In the genomic region with DNA sequence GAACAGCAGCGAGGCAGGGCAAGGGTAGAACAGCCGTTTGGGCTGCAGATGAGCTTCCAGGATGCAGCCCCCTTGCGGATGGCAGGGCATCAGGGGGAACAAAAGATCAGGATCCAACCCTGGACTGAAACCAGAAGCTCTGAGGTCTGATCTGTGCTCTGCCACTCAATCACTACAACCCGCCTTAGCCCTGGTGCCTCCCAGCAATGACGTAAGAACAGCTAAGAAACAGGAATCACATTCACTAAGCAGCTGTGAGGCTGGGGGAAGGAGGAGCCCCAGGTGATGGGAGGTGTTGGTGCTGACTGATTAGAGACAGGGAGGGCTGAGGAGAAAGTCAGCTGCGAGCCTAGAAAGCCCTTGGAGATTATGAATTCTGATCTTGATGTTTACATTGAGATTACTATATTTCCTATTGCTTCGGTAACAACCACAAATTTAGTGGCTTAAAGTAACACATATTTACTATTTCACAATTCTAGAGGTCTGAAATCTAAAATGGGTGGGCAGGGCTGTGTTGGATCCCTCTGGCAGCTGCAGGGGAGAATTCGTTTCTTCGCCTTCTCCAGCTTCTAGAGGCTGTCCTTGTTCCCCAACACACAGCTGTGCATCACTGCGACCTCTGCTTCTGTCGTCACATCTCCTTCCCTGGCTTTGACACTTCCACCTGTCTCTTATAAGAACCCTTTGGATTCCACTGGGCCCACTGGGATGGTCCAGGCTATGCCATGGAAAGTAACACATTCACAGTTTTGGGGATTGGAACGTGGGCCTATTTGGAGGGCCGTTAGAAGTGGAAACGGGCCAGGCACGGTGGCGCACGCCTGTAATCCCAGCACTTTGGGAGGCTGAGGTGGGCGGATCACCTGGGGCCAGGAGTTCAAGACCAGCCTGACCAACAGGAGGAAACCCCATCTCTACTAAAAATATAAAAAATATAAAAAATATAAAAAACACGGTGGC, we compare ENCODE assay signal across 12 cellular contexts. TPM values are rescaled to one million over a fixed set of nuclear protein-coding genes. Genes with fewer than 3 reads are reported as not detected.
DNase-seq lines count a peak whose midpoint lies in the region; ATAC-seq, FAIRE-seq and TF ChIP-seq lines count a peak whose summit lies in the region.
"Had no signal": no experiment of that assay in that cellular context is flagged by ENCODE, and none has a peak within 500 bp of the region (broad histone marks: within the 10 kb centered on the region; RNA-seq: fewer than 3 reads in every experiment).

No MANE protein-coding gene starts in this region.

- WGBS in HepG2 (ENCODE audit: low lambda C conversion rate) = 52% methylated on average over 19 of the region's 19 CpGs
- 75% methylated on average over 19 of the region's 19 CpGs for WGBS in smooth muscle cell (ENCODE audit: low lambda C conversion rate)
- 92% methylated on average over 19 of the region's 19 CpGs for WGBS in thyroid gland, 2 donors

- in situ Hi-C loops in HepG2 (cut with HindIII; ENCODE audit: extremely low pct_ligation_motif_present, low pct_unique_long_range_greater_than_20kb) = no loop called here

- H3K36me3 ChIP-seq in HepG2 (replicated peaks in 1 of 2; ENCODE audit: control insufficient read depth in 1 of 2, insufficient read depth in 2 of 2, low read length in 2 of 2) (no peaks in the 10 kb centered on the region), smooth muscle cell (ENCODE audit: low read depth) (no peaks in the 10 kb centered on the region), thyroid gland (no peaks in the 10 kb centered on the region)
- H3K36me3 ChIP-seq: right lobe of liver had no signal

- POLR2A ChIA-PET in HepG2 (lab: Yijun Ruan, JAX) = interaction anchor here (2.9 to 3.4 kb wide), 3 partner anchors 11 to 90 kb away, joined by 8 to 19 read pairs (median 17); no protein-coding TSS in a partner anchor

- H3K9me3 Mint-ChIP-seq in CD14-positive monocyte = peaks cover 0 to 5% (median 0%) of the 10 kb centered on the region in 7 donors
- H3K9me3 Mint-ChIP-seq: activated naive CD4-positive, alpha-beta T cell treated with anti-CD3 and anti-CD28 coated beads, Interleukin-2, amount 10 ng/mL, durations not matched to agents 7 days and 5 days; CD8-positive, alpha-beta memory T cell had no signal

- intact Hi-C loops in CD14-positive monocyte (cut with micrococcal nuclease) (loop anchor here in 1 of 2 donors (2.0 to 10.0 kb wide), 3 partner anchors 25 to 119 kb away; no protein-coding TSS in a partner anchor), HepG2 (cut with micrococcal nuclease; ENCODE audit: unreplicated experiment) (no loop called here), thyroid gland (cut with DNase I) (no loop called here)

- peak overlapping the region; percentile 39 to 76 for H3K4me3 Mint-ChIP-seq in CD14-positive monocyte
- no peak overlapping the region for H3K4me3 Mint-ChIP-seq in T-helper 17 cell
- H3K4me3 Mint-ChIP-seq: activated naive CD4-positive, alpha-beta T cell treated with anti-CD3 and anti-CD28 coated beads, Interleukin-2, amount 10 ng/mL, durations not matched to agents 7 days and 5 days; CD8-positive, alpha-beta memory T cell had no signal

- peak overlapping the region in 6 of 7 donors; percentile 73 to 91 (median 82) for H3K27ac Mint-ChIP-seq in CD14-positive monocyte
- peak overlapping the region; percentile 59 for H3K27ac Mint-ChIP-seq in T-helper 17 cell
- H3K27ac Mint-ChIP-seq: activated naive CD4-positive, alpha-beta T cell treated with anti-CD3 and anti-CD28 coated beads, Interleukin-2, amount 10 ng/mL, durations not matched to agents 7 days and 5 days; CD8-positive, alpha-beta memory T cell had no signal

- H3K27me3 ChIP-seq in HepG2 (ENCODE audit: control insufficient read depth in 1 of 2, insufficient read depth in 2 of 2, low read length in 2 of 2) (peaks cover 5 to 14% of the 10 kb centered on the region in 2 experiments; a peak in 4 of 5 replicates), smooth muscle cell (ENCODE audit: low read depth) (no peaks in the 10 kb centered on the region), thyroid gland (no peaks in the 10 kb centered on the region)
- H3K27me3 ChIP-seq: right lobe of liver had no signal

- H3K4me1 Mint-ChIP-seq in CD14-positive monocyte = peaks cover 49% of the 10 kb centered on the region
- peaks cover 16% of the 10 kb centered on the region for H3K4me1 Mint-ChIP-seq in T-helper 17 cell

- no TSS peak for BruUV-seq in HepG2 (replicated peaks; lab: Mats Ljungman, UMichigan)

- no peak for FAIRE-seq in HepG2 (lab: Jason Lieb, UNC)

- H4K20me1 ChIP-seq in HepG2 (ENCODE audit: insufficient read depth, low read length) (no peaks in the 10 kb centered on the region), smooth muscle cell (ENCODE audit: low read depth) (no peaks in the 10 kb centered on the region)

- ATAC-seq in T-helper 17 cell = no peak
- no peak for ATAC-seq in HepG2
- no peak for ATAC-seq in GM19035 (IDR thresholded peaks at IDR 0.05; ENCODE audit: unreplicated experiment)
- ATAC-seq: left lobe of liver had no signal

- no peaks in the 10 kb centered on the region for H3K79me2 ChIP-seq in HepG2 (ENCODE audit: insufficient read depth, low read length)
- no peaks in the 10 kb centered on the region for H3K79me2 ChIP-seq in smooth muscle cell (ENCODE audit: low read depth)

- H3K36me3 Mint-ChIP-seq in CD14-positive monocyte (peaks cover 0 to 17% of the 10 kb centered on the region in 2 donors), T-helper 17 cell (ENCODE audit: low read depth) (peaks cover 2% of the 10 kb centered on the region)
- H3K36me3 Mint-ChIP-seq: activated naive CD4-positive, alpha-beta T cell treated with anti-CD3 and anti-CD28 coated beads, Interleukin-2, amount 10 ng/mL, durations not matched to agents 7 days and 5 days had no signal

- H3K27ac ChIP-seq in HepG2 (ENCODE audit: extremely low read length, insufficient read depth, low read length) = no peak overlapping the region
- H3K27ac ChIP-seq in smooth muscle cell (ENCODE audit: low read depth) = no peak overlapping the region
- no peak overlapping the region for H3K27ac ChIP-seq in thyroid gland

- H3K27me3 Mint-ChIP-seq in CD14-positive monocyte (ENCODE audit: low read depth in 3 of 3) = peaks cover 26 to 45% (median 42%) of the 10 kb centered on the region in 3 donors
- H3K27me3 Mint-ChIP-seq in T-helper 17 cell = peaks cover 58% of the 10 kb centered on the region

- H3K4me3 ChIP-seq in HepG2 (replicated peaks in 1 of 3; ENCODE audit: insufficient read depth in 1 of 3, low read depth in 2 of 3, low read length in 3 of 3) (no peak overlapping the region), smooth muscle cell (no peak overlapping the region), thyroid gland (replicated peaks in 1 of 3) (no peak overlapping the region)
- H3K4me3 ChIP-seq: right lobe of liver had no signal

- TF ChIP-seq CTCF in CD14-positive monocyte (IDR thresholded peaks at IDR 0.05) (no peak), HepG2 (CRISPR knock-in tag; IDR thresholded peaks at IDR 0.05) (peak; percentile 31), smooth muscle cell (IDR thresholded peaks at IDR 0.05; ENCODE audit: borderline replicate concordance, insufficient read depth, poor library complexity, severe bottlenecking) (no peak), thyroid gland (IDR thresholded peaks at IDR 0.05) (no peak)

- no peak overlapping the region for H2AFZ ChIP-seq in HepG2 (ENCODE audit: low read length)
- no peak overlapping the region for H2AFZ ChIP-seq in smooth muscle cell (ENCODE audit: low read depth)

- H3K4me2 ChIP-seq in HepG2 (ENCODE audit: low read depth, low read length) = no peak overlapping the region
- H3K4me2 ChIP-seq in smooth muscle cell = no peak overlapping the region

- H3F3A ChIP-seq in smooth muscle cell (ENCODE audit: low read depth) = peaks cover 4% of the 10 kb centered on the region

- H3K4me1 ChIP-seq in HepG2 (ENCODE audit: insufficient read depth, low read length) = peaks cover 39% of the 10 kb centered on the region
- peaks cover 11% of the 10 kb centered on the region for H3K4me1 ChIP-seq in smooth muscle cell (ENCODE audit: low read depth)
- peaks cover 6 to 15% of the 10 kb centered on the region in 2 donors for H3K4me1 ChIP-seq in thyroid gland

- H3K9ac ChIP-seq in HepG2 (ENCODE audit: insufficient read depth, low read depth, low read length) (no peak overlapping the region), smooth muscle cell (ENCODE audit: low read depth) (no peak overlapping the region)

- CTCF ChIA-PET in HepG2 (lab: Yijun Ruan, JAX; ENCODE audit: low intra/inter-chr PET ratio, low total read pairs) = interaction anchor here (1.3 to 3.4 kb wide), 3 partner anchors 85 to 91 kb away, joined by 5 to 49 read pairs (median 29); no protein-coding TSS in a partner anchor

- H3K9me3 ChIP-seq in T-helper 17 cell (ENCODE audit: control insufficient read depth, low read length, poor library complexity, severe bottlenecking) (no peaks in the 10 kb centered on the region), HepG2 (ENCODE audit: low read length) (no peaks in the 10 kb centered on the region), smooth muscle cell (replicated peaks; ENCODE audit: low read depth) (no peaks in the 10 kb centered on the region), thyroid gland (no peaks in the 10 kb centered on the region)
- H3K9me3 ChIP-seq: right lobe of liver had no signal

- peak; percentile 73 for DNase-seq in CD14-positive monocyte (ENCODE audit: low spot score)
- DNase-seq in NAMALWA (ENCODE audit: low spot score) = peak; percentile 78
- DNase-seq in T-helper 17 cell = no peak
- no peak for DNase-seq in HepG2 (ENCODE audit: low spot score)
- DNase-seq in smooth muscle cell (lab: John Stamatoyannopoulos, UW; ENCODE audit: unreplicated experiment) = no peak
- DNase-seq in thyroid gland = no peak
- no peak for DNase-seq in GF-D8 (lab: John Stamatoyannopoulos, UW)
- DNase-seq: activated naive CD4-positive, alpha-beta T cell treated with anti-CD3 and anti-CD28 coated beads, Interleukin-2, amount 10 ng/mL, durations not matched to agents 7 days and 5 days; CD8-positive, alpha-beta memory T cell; right lobe of liver had no signal

- TF ChIP-seq POLR2A in HepG2 (IDR thresholded peaks at IDR 0.05; ENCODE audit: insufficient read depth in 1 of 2, low read depth in 2 of 2, low read length in 2 of 2) (no peak), thyroid gland (IDR thresholded peaks at IDR 0.05) (no peak)

- no peak for TF ChIP-seq RAD21 in HepG2 (CRISPR knock-in tag; IDR thresholded peaks at IDR 0.05)

- no peak for TF ChIP-seq EP300 in HepG2 (IDR thresholded peaks at IDR 0.05; ENCODE audit: low read depth in 2 of 2, low read length in 2 of 2)
- no peak for TF ChIP-seq EP300 in HepG2 (CRISPR knock-in tag; IDR thresholded peaks at IDR 0.05; ENCODE audit: borderline replicate concordance)

RNA-seq across cellular contexts. Expression of a gene that starts 6.1 kb away (rescaled TPM):
- 100 to 1,000 TPM in 1 of 2 donors, 1 to 10 TPM in 1; 7.7 to 323 TPM for polyA plus RNA-seq in CD14-positive monocyte
- 10 to 100 TPM in 1 of 2 donors, 1 to 10 TPM in 1; 2.4 to 28.0 TPM for total RNA-seq in T-helper 17 cell
- total RNA-seq in HepG2 (2016; rRNA removed; fragmentation: Illumina TruSeq; extraction: Trizol) = 4.3 and 5.8 TPM in 2 replicates
- total RNA-seq in HepG2 (2016; cell fraction: cytosol; rRNA removed; fragmentation: Illumina TruSeq; extraction: Trizol; ENCODE audit: low read depth) = 1.3 and 2.0 TPM in 2 replicates
- 2.4 and 6.9 TPM in 2 replicates for total RNA-seq in HepG2 (2016; cell fraction: insoluble cytoplasmic fraction; rRNA removed; fragmentation: Illumina TruSeq; extraction: Trizol)
- 2.1 and 2.4 TPM in 2 replicates for total RNA-seq in HepG2 (2016; cell fraction: membrane; rRNA removed; fragmentation: Illumina TruSeq; extraction: Trizol)
- total RNA-seq in HepG2 (2016; cell fraction: nucleus; rRNA removed; fragmentation: Illumina TruSeq; extraction: Trizol) = 5.9 and 6.5 TPM in 2 replicates
- 38.3 and 40.1 TPM in 2 replicates for polyA plus RNA-seq in HepG2 (2011; rRNA removed)
- polyA plus RNA-seq in HepG2 (2011; cell fraction: cytosol; rRNA removed) = 30.3 and 47.3 TPM in 2 replicates
- polyA plus RNA-seq in HepG2 (2011; cell fraction: nucleus; rRNA removed) = 15.2 and 20.2 TPM in 2 replicates
- polyA plus RNA-seq in HepG2 (2012) = 30.0 and 52.7 TPM in 2 replicates
- 1.4 and 1.8 TPM in 2 replicates for polyA plus RNA-seq in HepG2 (2016; cell fraction: cytosol; fragmentation: Illumina TruSeq; extraction: Trizol; ENCODE audit: low read depth)
- polyA plus RNA-seq in HepG2 (2016; cell fraction: insoluble cytoplasmic fraction; fragmentation: Illumina TruSeq; extraction: Trizol; ENCODE audit: low read depth) = 5.2 and 5.4 TPM in 2 replicates
- polyA plus RNA-seq in HepG2 (2016; cell fraction: membrane; fragmentation: Illumina TruSeq; extraction: Trizol; ENCODE audit: low read depth) = 1.9 and 2.4 TPM in 2 replicates
- polyA plus RNA-seq in HepG2 (2016; cell fraction: nucleus; fragmentation: Illumina TruSeq; extraction: Trizol; ENCODE audit: insufficient read depth, low read depth) = 10.1 and 12.9 TPM in 2 replicates
- polyA minus RNA-seq in HepG2 (2011; rRNA and poly(A)+ RNA removed; ENCODE audit: low replicate concordance) = 21.6 and 243 TPM in 2 replicates
- polyA minus RNA-seq in HepG2 (2011; cell fraction: cytosol; rRNA and poly(A)+ RNA removed) = 12.1 and 13.6 TPM in 2 replicates
- polyA minus RNA-seq in HepG2 (2011; cell fraction: nucleus; rRNA and poly(A)+ RNA removed) = 8.9 and 10.4 TPM in 2 replicates
- total RNA-seq in smooth muscle cell = 153 and 207 TPM in 2 replicates
- 144 and 236 TPM in 2 replicates for polyA plus RNA-seq in smooth muscle cell
- total RNA-seq in thyroid gland = 100 to 1,000 TPM; 367 to 494 (median 375) TPM

Comparison
In these comparisons a context has a peak if more than half of its experiments do, and no peak if none do; other contexts are left out.
1. DNase-seq: peak in CD14-positive monocyte (single experiment) and NAMALWA (single experiment); none in T-helper 17 cell (0 of 3), HepG2 (single experiment), smooth muscle cell (single experiment), thyroid gland (0 of 2) and GF-D8 (single experiment).